1 cellular context compared by ENCODE assay signal in genomic region chr19:21439372-21439771, GRCh38.
TF ChIP-seq lines count a peak whose summit lies in the region.

No MANE protein-coding gene starts in this region.

TF ChIP-seq in GM23338, 12 proteins besides CTCF, POLR2A, EP300 and RAD21 (continued from another document):
- TF ChIP-seq, protein P1, sequence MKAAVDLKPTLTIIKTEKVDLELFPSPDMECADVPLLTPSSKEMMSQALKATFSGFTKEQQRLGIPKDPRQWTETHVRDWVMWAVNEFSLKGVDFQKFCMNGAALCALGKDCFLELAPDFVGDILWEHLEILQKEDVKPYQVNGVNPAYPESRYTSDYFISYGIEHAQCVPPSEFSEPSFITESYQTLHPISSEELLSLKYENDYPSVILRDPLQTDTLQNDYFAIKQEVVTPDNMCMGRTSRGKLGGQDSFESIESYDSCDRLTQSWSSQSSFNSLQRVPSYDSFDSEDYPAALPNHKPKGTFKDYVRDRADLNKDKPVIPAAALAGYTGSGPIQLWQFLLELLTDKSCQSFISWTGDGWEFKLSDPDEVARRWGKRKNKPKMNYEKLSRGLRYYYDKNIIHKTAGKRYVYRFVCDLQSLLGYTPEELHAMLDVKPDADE (IDR thresholded peaks at IDR 0.05), result no peak
- no peak for TF ChIP-seq EZH2phosphoT487 (IDR thresholded peaks at IDR 0.05; ENCODE audit: unreplicated experiment)
- TF ChIP-seq JUNB (IDR thresholded peaks at IDR 0.05; ENCODE audit: unreplicated experiment), result no peak
- TF ChIP-seq ZNF462 (CRISPR knock-in tag; IDR thresholded peaks at IDR 0.05), result no peak
- TF ChIP-seq CREB1 (CRISPR knock-in tag; IDR thresholded peaks at IDR 0.05; ENCODE audit: low read depth), result no peak
- no peak for TF ChIP-seq EZH2 (IDR thresholded peaks at IDR 0.05; ENCODE audit: low read depth, unreplicated experiment)
TF ChIP-seq in GM23338: peak in this region for 0.
